Comparison of ENCODE assay signal across 8 cellular contexts in the genomic region with DNA sequence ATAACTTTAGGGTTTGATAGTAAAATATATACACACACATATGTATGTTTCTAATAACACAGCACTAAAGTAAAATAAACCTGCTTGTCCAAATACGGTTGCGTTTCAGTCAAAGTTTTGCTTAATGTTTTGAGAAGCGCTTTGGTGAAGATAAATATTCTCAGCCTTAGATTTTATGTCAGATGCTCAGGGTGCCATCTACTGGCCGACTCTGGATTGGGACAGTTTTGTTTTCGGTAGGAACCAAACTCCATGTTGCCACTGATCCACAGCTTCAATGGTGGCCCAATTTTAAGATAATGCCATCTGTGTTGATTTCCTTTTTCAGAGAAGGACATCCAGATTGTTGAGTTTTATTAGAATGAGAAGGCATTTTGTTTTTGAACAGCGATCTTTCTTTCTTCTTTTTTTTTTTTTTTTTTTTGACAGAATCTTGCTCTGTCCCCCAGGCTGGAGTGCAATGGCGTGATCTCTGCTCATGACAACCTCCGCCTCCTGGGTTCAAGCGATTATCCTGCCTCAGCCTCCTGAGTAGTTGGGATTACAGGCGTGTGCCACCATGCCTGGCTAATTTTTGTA. TPM values are rescaled to one million over a fixed set of nuclear protein-coding genes. Genes with fewer than 3 reads are reported as not detected.
DNase-seq lines count a peak whose midpoint lies in the region; ATAC-seq and TF ChIP-seq lines count a peak whose summit lies in the region.

No MANE protein-coding gene starts in this region.

- H3K4me1 ChIP-seq in testis = no peaks in the 10 kb centered on the region

- H3K27ac ChIP-seq in testis = no peak overlapping the region

- H3K27me3 ChIP-seq in testis = no peaks in the 10 kb centered on the region

- H3K4me3 ChIP-seq in epithelial cell of proximal tubule (ENCODE audit: low read depth, low read length) = no peak overlapping the region
- no peak overlapping the region for H3K4me3 ChIP-seq in testis

- WGBS in testis, 2 donors = 49 to 53% methylated on average over 10 of the region's 10 CpGs

- ATAC-seq in Right ventricle myocardium inferior (peak; percentile 59), HG02973 (IDR thresholded peaks at IDR 0.05; ENCODE audit: unreplicated experiment) (peak; percentile 76)

- intact Hi-C loops in Right ventricle myocardium inferior (cut with DNase I) = loop anchor here (5.0 kb wide), 3 partner anchors 485 to 1195 kb away; no protein-coding TSS in a partner anchor
- intact Hi-C loops in cardiac septum (cut with DNase I) = loop anchor here (5.0 kb wide), 2 partner anchors 485 to 530 kb away; no protein-coding TSS in a partner anchor
- intact Hi-C loops in testis (cut with DNase I; ENCODE audit: low total_unique reads) = no loop called here

- TF ChIP-seq CTCF in epithelial cell of proximal tubule (conservative IDR thresholded peaks at IDR 0.05; ENCODE audit: low read depth, low read length) (peak; percentile 90), testis (IDR thresholded peaks at IDR 0.05) (peak; percentile 34 to 67 (median 58))

- DNase-seq in Right ventricle myocardium inferior (ENCODE audit: missing footprints) = no peak
- no peak for DNase-seq in cardiac septum (ENCODE audit: low spot score)
- peak; percentile 34 for DNase-seq in NCI-H2227 (lab: John Stamatoyannopoulos, UW; ENCODE audit: unreplicated experiment)
- peak; percentile 67 to 70 for DNase-seq in activated CD4-positive, alpha-beta T cell treated with anti-CD3 and anti-CD28 coated beads, Interleukin-2, amount 50 U/mL, for 48 hours
- DNase-seq in epithelial cell of proximal tubule (ENCODE audit: low read depth) = no peak
- DNase-seq in myocyte (ENCODE audit: low read depth) = peak; percentile 87
- peak; percentile 84 for DNase-seq in testis

- no peaks in the 10 kb centered on the region for H3K36me3 ChIP-seq in testis (ENCODE audit: low read depth, missing control alignments)

- no peak for TF ChIP-seq POLR2A in testis (IDR thresholded peaks at IDR 0.05)

- no peaks in the 10 kb centered on the region for H3K9me3 ChIP-seq in testis

RNA-seq across cellular contexts. Expression of a gene that starts 43.1 kb away (rescaled TPM):
- 18.1 TPM for total RNA-seq in Right ventricle myocardium inferior
- total RNA-seq in cardiac septum = 25.4 TPM
- 12.6 and 15.9 TPM in 2 replicates for total RNA-seq in epithelial cell of proximal tubule
- 16.2 and 19.0 TPM in 2 replicates for total RNA-seq in myocyte
- polyA plus RNA-seq in myocyte (2012) = 17.7 TPM
- 10 to 100 TPM; 12.9 to 17.3 TPM for total RNA-seq in testis
- 36.5 TPM for polyA plus RNA-seq in testis (ENCODE audit: insufficient read depth, low read depth, low replicate concordance)

Comparison
In these comparisons a context has a peak if more than half of its experiments do, and no peak if none do; other contexts are left out.
1. DNase-seq: peak in NCI-H2227 (single experiment), activated CD4-positive, alpha-beta T cell treated with anti-CD3 and anti-CD28 coated beads, Interleukin-2, amount 50 U/mL, for 48 hours (2 of 2), myocyte (single experiment) and testis (single experiment); none in Right ventricle myocardium inferior (single experiment), cardiac septum (single experiment) and epithelial cell of proximal tubule (single experiment).